ENCODE assay signal across 14 cellular contexts in the genomic region with DNA sequence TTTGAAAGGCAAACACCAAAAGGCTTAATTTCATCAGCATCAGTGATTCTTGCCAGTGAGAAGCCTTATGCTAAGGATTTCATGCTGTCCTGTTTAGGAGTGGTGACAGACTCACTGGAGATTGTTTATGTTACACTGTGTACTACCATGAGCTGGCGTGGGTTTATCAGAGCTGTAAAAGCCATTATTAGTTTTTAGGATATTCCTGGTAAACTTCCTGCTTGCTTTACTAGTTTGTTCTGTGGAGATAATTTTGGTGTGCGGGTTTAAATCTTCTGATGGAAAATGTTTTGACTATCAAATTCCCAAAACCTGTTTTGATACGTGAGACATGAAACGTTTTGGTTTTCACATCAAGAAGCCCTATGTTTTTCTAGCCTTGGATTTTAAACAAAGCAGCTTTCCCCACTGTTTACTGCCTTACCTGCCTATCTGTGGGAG. TPM values are rescaled to one million over a fixed set of nuclear protein-coding genes. Genes with fewer than 3 reads are reported as not detected.
DNase-seq lines count a peak whose midpoint lies in the region; ATAC-seq and TF ChIP-seq lines count a peak whose summit lies in the region.
"Had no signal": no experiment of that assay in that cellular context is flagged by ENCODE, and none has a peak within 500 bp of the region (broad histone marks: within the 10 kb centered on the region; RNA-seq: fewer than 3 reads in every experiment).

No MANE protein-coding gene starts in this region.

- WGBS in urinary bladder: 18% methylated on average over 4 of the region's 4 CpGs

- ATAC-seq in Right ventricle myocardium inferior (peak; percentile 38), left cardiac atrium (no peak), lower lobe of right lung (no peak), GM21390 (IDR thresholded peaks at IDR 0.05; ENCODE audit: unreplicated experiment) (no peak), HG02981 (IDR thresholded peaks at IDR 0.05; ENCODE audit: unreplicated experiment) (no peak), sciatic nerve (no peak)
- ATAC-seq: esophagus mucosa had no signal

- intact Hi-C loops in Right ventricle myocardium inferior (cut with DNase I) (loop anchor here (2.0 kb wide), 1 partner anchor 16 kb away; no protein-coding TSS in a partner anchor), left cardiac atrium (cut with DNase I) (no loop called here), lower lobe of right lung (cut with DNase I) (no loop called here), sciatic nerve (cut with DNase I) (no loop called here)

- H3K4me1 ChIP-seq in lower lobe of right lung (peaks cover 36% of the 10 kb centered on the region), urinary bladder (ENCODE audit: insufficient read depth) (peaks cover 1% of the 10 kb centered on the region)

- H3K9me3 ChIP-seq in lower lobe of right lung: no peaks in the 10 kb centered on the region
- H3K9me3 ChIP-seq: spleen had no signal

- TF ChIP-seq CTCF in epithelial cell of esophagus (IDR thresholded peaks at IDR 0.05; ENCODE audit: insufficient read depth, low read depth, low read length, missing control alignments): no peak
- no peak for TF ChIP-seq CTCF in lower lobe of right lung (IDR thresholded peaks at IDR 0.05)

- DNase-seq in Right ventricle myocardium inferior (ENCODE audit: missing footprints): no peak
- DNase-seq in left cardiac atrium: no peak
- DNase-seq in epithelial cell of esophagus (ENCODE audit: low read depth): peak; percentile 20
- no peak for DNase-seq in lower lobe of right lung
- DNase-seq in sciatic nerve (ENCODE audit: low spot score): no peak
- DNase-seq: activated CD4-positive, alpha-beta T cell treated with anti-CD3 and anti-CD28 coated beads, Interleukin-2, amount 50 U/mL, for 4 hours; activated gamma-delta T cell treated with Interleukin-2 at 50 U/mL for 16 hours; caudate nucleus; NCI-H1092 treated with DMSO at 0.1 percent for 48 hours; spleen had no signal

- H3K27ac ChIP-seq in lower lobe of right lung (peak overlapping the region; percentile 9), urinary bladder (ENCODE audit: low read depth) (peak overlapping the region; percentile 47)
- H3K27ac ChIP-seq: spleen had no signal

- no peaks in the 10 kb centered on the region for H3K27me3 ChIP-seq in lower lobe of right lung (ENCODE audit: low read depth)
- H3K27me3 ChIP-seq: spleen had no signal

- H3K36me3 ChIP-seq in lower lobe of right lung (no peaks in the 10 kb centered on the region), urinary bladder (ENCODE audit: insufficient read depth) (no peaks in the 10 kb centered on the region)
- H3K36me3 ChIP-seq: spleen had no signal

- H3K4me3 ChIP-seq in epithelial cell of esophagus (ENCODE audit: low read length): no peak overlapping the region
- H3K4me3 ChIP-seq in lower lobe of right lung: no peak overlapping the region
- H3K4me3 ChIP-seq in urinary bladder (ENCODE audit: low read depth, low read length): no peak overlapping the region
- H3K4me3 ChIP-seq: spleen had no signal

RNA-seq across cellular contexts. Expression of a gene that starts 15.2 kb away (rescaled TPM):
- total RNA-seq in Right ventricle myocardium inferior (330 TPM), left cardiac atrium (100 to 1,000 TPM in 1 of 2 donors, 10 to 100 TPM in 1; 92.7 to 123 TPM), lower lobe of right lung (117 TPM), urinary bladder (119 TPM), sciatic nerve (146 TPM)
- polyA plus RNA-seq in urinary bladder: 38.4 TPM
